17 cellular contexts compared by ENCODE assay signal in the genomic region with DNA sequence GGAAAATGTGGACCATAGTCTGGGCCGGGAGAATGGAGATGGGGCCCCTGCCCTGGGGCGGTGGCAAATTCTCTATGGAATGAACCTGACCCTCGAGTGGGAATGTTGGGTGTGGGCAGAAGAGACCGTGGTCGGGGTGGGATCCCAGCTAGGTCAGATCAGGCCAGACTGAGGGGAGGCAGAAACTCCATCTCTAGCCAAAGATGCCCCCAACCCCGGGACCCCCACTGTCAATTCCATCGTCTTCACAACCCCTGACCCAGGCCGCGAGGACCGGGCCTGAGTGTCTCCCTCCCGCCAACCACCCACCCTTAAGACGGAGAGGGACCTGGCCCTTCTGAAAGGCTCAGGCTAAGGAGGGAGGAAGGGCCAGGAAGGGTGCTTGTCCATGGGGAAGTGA. TPM values are rescaled to one million over a fixed set of nuclear protein-coding genes. Genes with fewer than 3 reads are reported as not detected.
A peak's percentile ranks its signal among the peaks of the same experiment; 100 is the strongest.
DNase-seq lines count a peak whose midpoint lies in the region; TF ChIP-seq lines count a peak whose summit lies in the region.
"Had no signal": no experiment of that assay in that cellular context is flagged by ENCODE, and none has a peak within 500 bp of the region (broad histone marks: within the 10 kb centered on the region; RNA-seq: fewer than 3 reads in every experiment).

No MANE protein-coding gene starts in this region.

- H3K27ac ChIP-seq in PC-9, result no peak overlapping the region
- H3K27ac ChIP-seq in iPS-18a (ENCODE audit: low read length), result no peak overlapping the region
- no peak overlapping the region for H3K27ac ChIP-seq in vagina
- H3K27ac ChIP-seq: body of pancreas had no signal

- CTCF ChIA-PET in PC-9 (lab: Charles Lee), result no interaction called here

- H4K20me1 ChIP-seq in PC-9 (ENCODE audit: insufficient read depth), result no peaks in the 10 kb centered on the region

- H3K4me1 ChIP-seq in PC-9 (replicated peaks; ENCODE audit: insufficient read depth) (no peaks in the 10 kb centered on the region), iPS-18a (ENCODE audit: control insufficient read depth, low read depth, low read length) (no peaks in the 10 kb centered on the region), vagina (peaks cover 18% of the 10 kb centered on the region)

- peak overlapping the region; percentile 41 for H3K4me3 Mint-ChIP-seq in progenitor cell of endocrine pancreas (ENCODE audit: low read depth)
- H3K4me3 Mint-ChIP-seq: activated naive CD8-positive, alpha-beta T cell treated with anti-CD3 and anti-CD28 coated beads, Interleukin-2, amount 10 ng/mL, durations not matched to agents 7 days and 5 days; activated T-helper 17 cell treated with anti-CD3 and anti-CD28 coated beads, Interleukin-2, amount 50 U/mL, for 72 hours; stimulated activated memory B cell treated with anti-CD40 and anti-IgM and Interleukin-4, amounts not matched to agents 10 μg/mL and 1 μg/mL and 100 μg/mL, for 72 hours had no signal

- H3F3A ChIP-seq in PC-9 (ENCODE audit: insufficient read depth, low read depth), result no peaks in the 10 kb centered on the region

- no peak overlapping the region for H2AFZ ChIP-seq in PC-9

- intact Hi-C loops in PC-9 (cut with micrococcal nuclease; ENCODE audit: unreplicated experiment), result no loop called here
- intact Hi-C loops in vagina (cut with DNase I), result no loop called here

- H3K36me3 Mint-ChIP-seq in progenitor cell of endocrine pancreas (ENCODE audit: insufficient read depth), result no peaks in the 10 kb centered on the region
- H3K36me3 Mint-ChIP-seq: activated naive CD8-positive, alpha-beta T cell treated with anti-CD3 and anti-CD28 coated beads, Interleukin-2, amount 10 ng/mL, durations not matched to agents 7 days and 5 days; stimulated activated memory B cell treated with anti-CD40 and anti-IgM and Interleukin-4, amounts not matched to agents 10 μg/mL and 1 μg/mL and 100 μg/mL, for 72 hours had no signal

- no peak overlapping the region for H3K27ac Mint-ChIP-seq in progenitor cell of endocrine pancreas
- H3K27ac Mint-ChIP-seq: activated naive CD8-positive, alpha-beta T cell treated with anti-CD3 and anti-CD28 coated beads, Interleukin-2, amount 10 ng/mL, durations not matched to agents 7 days and 5 days; activated T-helper 17 cell treated with anti-CD3 and anti-CD28 coated beads, Interleukin-2, amount 50 U/mL, for 72 hours; IgD-negative memory B cell; stimulated activated memory B cell treated with anti-CD40 and anti-IgM and Interleukin-4, amounts not matched to agents 10 μg/mL and 1 μg/mL and 100 μg/mL, for 72 hours had no signal

- H3K9me2 ChIP-seq in PC-9 (ENCODE audit: insufficient read depth), result no peaks in the 10 kb centered on the region

- no peaks in the 10 kb centered on the region for H3K9me3 Mint-ChIP-seq in progenitor cell of endocrine pancreas (ENCODE audit: low read depth)
- H3K9me3 Mint-ChIP-seq: activated naive CD8-positive, alpha-beta T cell treated with anti-CD3 and anti-CD28 coated beads, Interleukin-2, amount 10 ng/mL, durations not matched to agents 7 days and 5 days; activated T-helper 17 cell treated with anti-CD3 and anti-CD28 coated beads, Interleukin-2, amount 50 U/mL, for 72 hours; IgD-negative memory B cell; stimulated activated memory B cell treated with anti-CD40 and anti-IgM and Interleukin-4, amounts not matched to agents 10 μg/mL and 1 μg/mL and 100 μg/mL, for 72 hours had no signal

- no peak for DNase-seq in H7
- DNase-seq in PC-9, result no peak
- no peak for DNase-seq in progenitor cell of endocrine pancreas (ENCODE audit: low spot score, unreplicated experiment)
- DNase-seq in vagina (ENCODE audit: extremely low spot score in 2 of 2), result no peak
- DNase-seq in KBM-7, result no peak
- no peak for DNase-seq in midbrain (lab: John Stamatoyannopoulos, UW)
- DNase-seq: activated CD4-positive, alpha-beta T cell treated with anti-CD3 and anti-CD28 coated beads for 4 hours; activated naive CD8-positive, alpha-beta T cell treated with anti-CD3 and anti-CD28 coated beads, Interleukin-2, amount 10 ng/mL, durations not matched to agents 7 days and 5 days; MG63; NCI-H2171; SW 1271 had no signal

- H3K9me3 ChIP-seq in PC-9 (ENCODE audit: insufficient read depth, low read depth), result no peaks in the 10 kb centered on the region
- no peaks in the 10 kb centered on the region for H3K9me3 ChIP-seq in iPS-18a (ENCODE audit: control insufficient read depth, low read depth, low read length)
- no peaks in the 10 kb centered on the region for H3K9me3 ChIP-seq in vagina
- H3K9me3 ChIP-seq: body of pancreas, MG63 had no signal

- H3K4me1 Mint-ChIP-seq in progenitor cell of endocrine pancreas (ENCODE audit: low read depth), result peaks cover 3% of the 10 kb centered on the region
- H3K4me1 Mint-ChIP-seq: activated T-helper 17 cell treated with anti-CD3 and anti-CD28 coated beads, Interleukin-2, amount 50 U/mL, for 72 hours had no signal

- H3K36me3 ChIP-seq in H7 (replicated peaks; ENCODE audit: control insufficient read depth, insufficient read depth, low read length) (no peaks in the 10 kb centered on the region), PC-9 (ENCODE audit: low read depth) (no peaks in the 10 kb centered on the region), iPS-18a (ENCODE audit: control insufficient read depth, low read depth, low read length) (no peaks in the 10 kb centered on the region), vagina (no peaks in the 10 kb centered on the region)
- H3K36me3 ChIP-seq: MG63 had no signal

- no peak for TF ChIP-seq POLR2A in vagina (IDR thresholded peaks at IDR 0.05)

- H3K4me2 ChIP-seq in PC-9, result peak overlapping the region; percentile 81

- POLR2A ChIA-PET in PC-9 (lab: Charles Lee; ENCODE audit: unreplicated experiment), result interaction anchor here (0.5 kb wide), 1 partner anchor 87 kb away, joined by 7 read pairs; the partner anchor contains the start of gene ERH

- BruUV-seq in PC-9 (replicated peaks; lab: Mats Ljungman, UMichigan), result no TSS peak

- H3K79me2 ChIP-seq in PC-9 (ENCODE audit: low read depth), result no peaks in the 10 kb centered on the region

- H3K27me3 ChIP-seq in H7 (ENCODE audit: control insufficient read depth, insufficient read depth, low read length) (peaks cover 49% of the 10 kb centered on the region), PC-9 (ENCODE audit: insufficient read depth, low read depth) (peaks cover 35% of the 10 kb centered on the region), iPS-18a (ENCODE audit: control insufficient read depth, insufficient read depth, low read length) (peaks cover 60% of the 10 kb centered on the region), vagina (no peaks in the 10 kb centered on the region)

- TF ChIP-seq CTCF in PC-9 (conservative IDR thresholded peaks at IDR 0.05) (no peak), progenitor cell of endocrine pancreas (IDR thresholded peaks at IDR 0.05; ENCODE audit: unreplicated experiment) (no peak), vagina (IDR thresholded peaks at IDR 0.05) (no peak)

- no peak overlapping the region for H3K9ac ChIP-seq in iPS-18a (ENCODE audit: low read length)

- in situ Hi-C loops in KBM-7 (cut with MboI; ENCODE audit: low pct_unique_long_range_greater_than_20kb, low sequenced_read_pairs), result no loop called here

- H3K4me3 ChIP-seq in H7 (ENCODE audit: insufficient read depth, low read depth, low read length) (peak overlapping the region; percentile 55; the same call in 1 of the 2 replicates), PC-9 (no peak overlapping the region; the same call in 1 of the 2 replicates), iPS-18a (ENCODE audit: low read length) (peak overlapping the region; percentile 64), vagina (no peak overlapping the region)
- H3K4me3 ChIP-seq: body of pancreas, lung, MG63 had no signal

- peaks cover 70% of the 10 kb centered on the region for H3K27me3 Mint-ChIP-seq in progenitor cell of endocrine pancreas

RNA-seq across cellular contexts. Expression of gene PLEKHD1, which starts 0.7 kb away (rescaled TPM):
- 0.10 and 0.37 TPM in 2 replicates for total RNA-seq in H7 (2014; rRNA removed; shearing (Covaris generic))
- total RNA-seq in PC-9 (2021) (0.60 and 0.65 TPM in 2 replicates), progenitor cell of endocrine pancreas (1.5 and 2.0 TPM in 2 replicates), vagina (not detected)

Comparison
In these comparisons a context has a peak if more than half of its experiments do, and no peak if none do; other contexts are left out.
1. H3K4me3 ChIP-seq: peak in H7 (single experiment) and iPS-18a (single experiment); none in PC-9 (single experiment) and vagina (0 of 2).